Comparison of ENCODE assay signal across 21 cellular contexts in the genomic region with DNA sequence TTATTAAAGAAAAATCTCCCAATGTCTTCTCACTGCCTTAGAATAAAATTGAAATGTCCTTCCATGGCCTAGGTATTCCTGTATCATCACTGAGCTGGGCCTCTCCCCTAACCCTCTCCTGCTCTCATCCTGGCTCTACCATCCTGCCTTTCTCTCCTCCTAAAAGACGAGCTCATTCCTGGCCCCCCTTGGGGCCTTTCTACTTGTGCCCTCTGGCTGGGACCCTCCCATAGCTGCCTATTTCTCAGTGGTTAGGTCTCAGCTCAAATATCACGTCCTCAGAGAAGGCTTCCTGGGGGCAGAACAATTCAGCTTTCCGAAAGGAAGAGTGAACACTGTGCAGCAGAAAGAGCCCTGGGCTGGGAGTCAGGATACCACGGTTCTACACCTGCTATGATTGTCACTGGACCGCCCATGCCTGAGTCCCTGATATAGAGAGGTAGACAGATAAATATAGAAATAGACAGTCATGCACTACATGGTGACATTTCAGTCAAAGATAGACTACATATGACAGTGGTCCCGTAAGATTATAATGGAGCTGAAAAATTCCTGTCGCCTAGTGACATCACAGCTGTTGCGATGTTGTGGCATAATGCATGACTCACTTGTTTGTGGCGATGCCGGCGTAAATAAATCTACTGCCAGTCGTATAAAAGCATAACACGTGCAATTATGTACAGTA. TPM values are rescaled to one million over a fixed set of nuclear protein-coding genes. Genes with fewer than 3 reads are reported as not detected.
DNase-seq lines count a peak whose midpoint lies in the region; ATAC-seq, FAIRE-seq and TF ChIP-seq lines count a peak whose summit lies in the region.
"Had no signal": no experiment of that assay in that cellular context is flagged by ENCODE, and none has a peak within 500 bp of the region (broad histone marks: within the 10 kb centered on the region; RNA-seq: fewer than 3 reads in every experiment).

No MANE protein-coding gene starts in this region.

- H3K4me1 Mint-ChIP-seq in central memory CD8-positive, alpha-beta T cell: peaks cover 14% of the 10 kb centered on the region
- H3K4me1 Mint-ChIP-seq in neural progenitor cell: peaks cover 8% of the 10 kb centered on the region
- no peaks in the 10 kb centered on the region for H3K4me1 Mint-ChIP-seq in activated CD4-positive, alpha-beta T cell treated with anti-CD3 and anti-CD28 coated beads, Interleukin-2, amount 10 ng/mL, durations not matched to agents 24 days and 14 days

- POLR2A ChIA-PET in HepG2 (lab: Yijun Ruan, JAX): interaction anchor here (2.4 kb wide), 1 partner anchor 10 kb away, joined by 27 read pairs; a partner anchor contains a TSS

- no peak for DNase-seq in HepG2 (ENCODE audit: low spot score)
- no peak for DNase-seq in right lobe of liver
- DNase-seq in central memory CD8-positive, alpha-beta T cell (ENCODE audit: low spot score in 2 of 2): no peak
- peak; percentile 76 for DNase-seq in neural progenitor cell (ENCODE audit: low spot score)
- DNase-seq in stomach: no peak
- no peak for DNase-seq in activated CD4-positive, alpha-beta T cell treated with anti-CD3 and anti-CD28 coated beads, Interleukin-2, amount 10 ng/mL, durations not matched to agents 24 days and 14 days
- DNase-seq in GM19239 (ENCODE audit: insufficient read length, low spot score): no peak
- DNase-seq: HFFc6, KG1, MV-4-11, NCI-H1417, NCI-H187, NCI-H345, Peyer's patch, Right ventricle myocardium superior had no signal

- H3K27me3 Mint-ChIP-seq in central memory CD8-positive, alpha-beta T cell: no peaks in the 10 kb centered on the region
- no peaks in the 10 kb centered on the region for H3K27me3 Mint-ChIP-seq in neural progenitor cell (ENCODE audit: insufficient read depth, low read depth)
- no peaks in the 10 kb centered on the region for H3K27me3 Mint-ChIP-seq in activated CD4-positive, alpha-beta T cell treated with anti-CD3 and anti-CD28 coated beads, Interleukin-2, amount 10 ng/mL, durations not matched to agents 24 days and 14 days

- no peaks in the 10 kb centered on the region for H3K9me3 ChIP-seq in HepG2 (ENCODE audit: low read length)
- no peaks in the 10 kb centered on the region for H3K9me3 ChIP-seq in right lobe of liver
- no peaks in the 10 kb centered on the region for H3K9me3 ChIP-seq in neural progenitor cell (ENCODE audit: low read depth)
- H3K9me3 ChIP-seq in stomach: no peaks in the 10 kb centered on the region
- H3K9me3 ChIP-seq: BLaER1 treated with 17β-estradiol and CSF1 and Interleukin-3, amounts not matched to agents 10 nM and 100 nM; Peyer's patch had no signal

- CTCF ChIA-PET in HepG2 (lab: Yijun Ruan, JAX; ENCODE audit: low intra/inter-chr PET ratio, low total read pairs): no interaction called here

- H3K27ac Mint-ChIP-seq in central memory CD8-positive, alpha-beta T cell (ENCODE audit: low read depth): peak overlapping the region; percentile 14
- H3K27ac Mint-ChIP-seq in neural progenitor cell: peak overlapping the region; percentile 70
- no peak overlapping the region for H3K27ac Mint-ChIP-seq in activated CD4-positive, alpha-beta T cell treated with anti-CD3 and anti-CD28 coated beads, Interleukin-2, amount 10 ng/mL, durations not matched to agents 24 days and 14 days
- H3K27ac Mint-ChIP-seq: HFFc6 had no signal

- H3K9me3 Mint-ChIP-seq in central memory CD8-positive, alpha-beta T cell: no peaks in the 10 kb centered on the region
- no peaks in the 10 kb centered on the region for H3K9me3 Mint-ChIP-seq in neural progenitor cell
- no peaks in the 10 kb centered on the region for H3K9me3 Mint-ChIP-seq in activated CD4-positive, alpha-beta T cell treated with anti-CD3 and anti-CD28 coated beads, Interleukin-2, amount 10 ng/mL, durations not matched to agents 24 days and 14 days
- H3K9me3 Mint-ChIP-seq: HFFc6 had no signal

- H2AFZ ChIP-seq in HepG2 (ENCODE audit: low read length) (no peak overlapping the region), neural progenitor cell (replicated peaks) (no peak overlapping the region)

- H4K20me1 ChIP-seq in HepG2 (ENCODE audit: insufficient read depth, low read length) (0 out of 2 replicates have a peak, but pooled peaks cover 3% of the 10 kb centered on the region), neural progenitor cell (ENCODE audit: low read depth) (peaks cover 3% of the 10 kb centered on the region)

- H3K27me3 ChIP-seq in HepG2 (ENCODE audit: control insufficient read depth in 1 of 2, insufficient read depth in 2 of 2, low read length in 2 of 2) (no peaks in the 10 kb centered on the region), right lobe of liver (no peaks in the 10 kb centered on the region), neural progenitor cell (no peaks in the 10 kb centered on the region), stomach (no peaks in the 10 kb centered on the region)
- H3K27me3 ChIP-seq: BLaER1 treated with 17β-estradiol and CSF1 and Interleukin-3, amounts not matched to agents 10 nM and 100 nM; Peyer's patch had no signal

- TF ChIP-seq CTCF in HepG2 (CRISPR knock-in tag; IDR thresholded peaks at IDR 0.05) (no peak), right lobe of liver (IDR thresholded peaks at IDR 0.05) (no peak), neural progenitor cell (IDR thresholded peaks at IDR 0.05) (no peak), stomach (IDR thresholded peaks at IDR 0.05) (no peak)

- H3K9ac ChIP-seq in HepG2 (ENCODE audit: insufficient read depth, low read depth, low read length) (no peak overlapping the region), neural progenitor cell (no peak overlapping the region)
- H3K9ac ChIP-seq: BLaER1 treated with 17β-estradiol and CSF1 and Interleukin-3, amounts not matched to agents 10 nM and 100 nM had no signal

- TF ChIP-seq RAD21 in HepG2 (CRISPR knock-in tag; IDR thresholded peaks at IDR 0.05): no peak

- TF ChIP-seq EP300 in HepG2 (IDR thresholded peaks at IDR 0.05; ENCODE audit: low read depth in 2 of 2, low read length in 2 of 2): no peak
- no peak for TF ChIP-seq EP300 in HepG2 (CRISPR knock-in tag; IDR thresholded peaks at IDR 0.05; ENCODE audit: borderline replicate concordance)
- no peak for TF ChIP-seq EP300 in stomach (IDR thresholded peaks at IDR 0.05)

- in situ Hi-C loops in HepG2 (cut with HindIII; ENCODE audit: extremely low pct_ligation_motif_present, low pct_unique_long_range_greater_than_20kb): no loop called here

- FAIRE-seq in HepG2 (lab: Jason Lieb, UNC) (no peak), GM19239 (lab: Jason Lieb, UNC) (no peak)
- FAIRE-seq: D721Med, GM12892, GM18507, H54 had no signal

- TF ChIP-seq POLR2A in HepG2 (IDR thresholded peaks at IDR 0.05; ENCODE audit: insufficient read depth in 1 of 2, low read depth in 2 of 2, low read length in 2 of 2) (no peak), right lobe of liver (IDR thresholded peaks at IDR 0.05) (no peak), stomach (IDR thresholded peaks at IDR 0.05) (no peak)

- H3K4me1 ChIP-seq in HepG2 (ENCODE audit: insufficient read depth, low read length): no peaks in the 10 kb centered on the region
- H3K4me1 ChIP-seq in right lobe of liver: no peaks in the 10 kb centered on the region
- peaks cover 14% of the 10 kb centered on the region for H3K4me1 ChIP-seq in neural progenitor cell
- H3K4me1 ChIP-seq in stomach: no peaks in the 10 kb centered on the region
- H3K4me1 ChIP-seq: BLaER1 treated with 17β-estradiol and CSF1 and Interleukin-3, amounts not matched to agents 10 nM and 100 nM; Peyer's patch had no signal

- 97% methylated on average over 13 of the region's 13 CpGs for WGBS in HepG2 (ENCODE audit: low lambda C conversion rate)
- 94% methylated on average over 13 of the region's 13 CpGs for WGBS in right lobe of liver (ENCODE audit: insufficient coverage, low coverage, low lambda C conversion rate, missing lambda C conversion rate)
- WGBS in stomach, 5 donors: 91 to 96% (median 94%) methylated on average over 13 of the region's 13 CpGs

- H3K27ac ChIP-seq in HepG2 (ENCODE audit: extremely low read length, insufficient read depth, low read length) (no peak overlapping the region), right lobe of liver (no peak overlapping the region), neural progenitor cell (peak overlapping the region; percentile 73), stomach (no peak overlapping the region)
- H3K27ac ChIP-seq: BLaER1 treated with 17β-estradiol and CSF1 and Interleukin-3, amounts not matched to agents 10 nM and 100 nM; Peyer's patch had no signal

- H3K79me2 ChIP-seq in HepG2 (ENCODE audit: insufficient read depth, low read length) (no peaks in the 10 kb centered on the region), neural progenitor cell (ENCODE audit: low read depth) (no peaks in the 10 kb centered on the region)

- no TSS peak for BruUV-seq in HepG2 (replicated peaks; lab: Mats Ljungman, UMichigan)

- peaks cover 25 to 55% of the 10 kb centered on the region in 2 experiments for H3K36me3 ChIP-seq in HepG2 (replicated peaks in 1 of 2; ENCODE audit: control insufficient read depth in 1 of 2, insufficient read depth in 2 of 2, low read length in 2 of 2)
- H3K36me3 ChIP-seq in right lobe of liver: peaks cover 0 to 44% (median 17%) of the 10 kb centered on the region in 4 donors
- no peaks in the 10 kb centered on the region for H3K36me3 ChIP-seq in neural progenitor cell
- peaks cover 40 to 96% (median 91%) of the 10 kb centered on the region in 4 donors for H3K36me3 ChIP-seq in stomach

- peaks cover 42% of the 10 kb centered on the region for H3K36me3 Mint-ChIP-seq in central memory CD8-positive, alpha-beta T cell (ENCODE audit: insufficient read depth)
- peaks cover 31% of the 10 kb centered on the region for H3K36me3 Mint-ChIP-seq in neural progenitor cell
- peaks cover 57% of the 10 kb centered on the region for H3K36me3 Mint-ChIP-seq in activated CD4-positive, alpha-beta T cell treated with anti-CD3 and anti-CD28 coated beads, Interleukin-2, amount 10 ng/mL, durations not matched to agents 24 days and 14 days (ENCODE audit: low read depth)

- H3K4me3 ChIP-seq in HepG2 (replicated peaks in 1 of 3; ENCODE audit: insufficient read depth in 1 of 3, low read depth in 2 of 3, low read length in 3 of 3): no peak overlapping the region
- H3K4me3 ChIP-seq in right lobe of liver: no peak overlapping the region
- H3K4me3 ChIP-seq in neural progenitor cell: peak overlapping the region; percentile 16
- H3K4me3 ChIP-seq in stomach: no peak overlapping the region
- H3K4me3 ChIP-seq: BLaER1 treated with 17β-estradiol and CSF1 and Interleukin-3, amounts not matched to agents 10 nM and 100 nM; Peyer's patch had no signal

- no peak overlapping the region for H3K4me2 ChIP-seq in HepG2 (ENCODE audit: low read depth, low read length)
- peak overlapping the region; percentile 72 for H3K4me2 ChIP-seq in neural progenitor cell
- H3K4me2 ChIP-seq: BLaER1 treated with 17β-estradiol and CSF1 and Interleukin-3, amounts not matched to agents 10 nM and 100 nM had no signal

- ATAC-seq in HepG2: no peak
- ATAC-seq in right lobe of liver: no peak
- ATAC-seq in central memory CD8-positive, alpha-beta T cell (replicated peaks; ENCODE audit: extremely low read depth, poor library complexity, severe bottlenecking): no peak

- H3F3A ChIP-seq in neural progenitor cell (ENCODE audit: low read depth): peaks cover 17% of the 10 kb centered on the region

- H3K4me3 Mint-ChIP-seq in central memory CD8-positive, alpha-beta T cell: no peak overlapping the region
- no peak overlapping the region for H3K4me3 Mint-ChIP-seq in neural progenitor cell
- no peak overlapping the region for H3K4me3 Mint-ChIP-seq in activated CD4-positive, alpha-beta T cell treated with anti-CD3 and anti-CD28 coated beads, Interleukin-2, amount 10 ng/mL, durations not matched to agents 24 days and 14 days
- H3K4me3 Mint-ChIP-seq: HFFc6 had no signal

- intact Hi-C loops in HepG2 (cut with micrococcal nuclease; ENCODE audit: unreplicated experiment): no loop called here
- intact Hi-C loops in right lobe of liver (cut with DNase I): no loop called here
- intact Hi-C loops in stomach (cut with DNase I; ENCODE audit: low total_unique reads): no loop called here
- intact Hi-C loops in activated CD4-positive, alpha-beta T cell treated with anti-CD3 and anti-CD28 coated beads, Interleukin-2, amount 10 ng/mL, durations not matched to agents 24 days and 14 days (cut with micrococcal nuclease): no loop called here

RNA-seq across cellular contexts. Expression of a gene that starts 9.4 kb away (rescaled TPM):
- 103 and 104 TPM in 2 replicates for total RNA-seq in HepG2 (2016; rRNA removed; fragmentation: Illumina TruSeq; extraction: Trizol)
- 50.2 and 51.7 TPM in 2 replicates for total RNA-seq in HepG2 (2016; cell fraction: cytosol; rRNA removed; fragmentation: Illumina TruSeq; extraction: Trizol; ENCODE audit: low read depth)
- total RNA-seq in HepG2 (2016; cell fraction: insoluble cytoplasmic fraction; rRNA removed; fragmentation: Illumina TruSeq; extraction: Trizol): 93.4 and 106 TPM in 2 replicates
- 77.6 and 92.7 TPM in 2 replicates for total RNA-seq in HepG2 (2016; cell fraction: membrane; rRNA removed; fragmentation: Illumina TruSeq; extraction: Trizol)
- total RNA-seq in HepG2 (2016; cell fraction: nucleus; rRNA removed; fragmentation: Illumina TruSeq; extraction: Trizol): 62.5 and 67.1 TPM in 2 replicates
- 109 and 130 TPM in 2 replicates for polyA plus RNA-seq in HepG2 (2011; rRNA removed)
- polyA plus RNA-seq in HepG2 (2011; cell fraction: cytosol; rRNA removed): 66.5 and 97.7 TPM in 2 replicates
- polyA plus RNA-seq in HepG2 (2011; cell fraction: nucleus; rRNA removed): 277 and 306 TPM in 2 replicates
- 76.3 and 101 TPM in 2 replicates for polyA plus RNA-seq in HepG2 (2012)
- 62.5 and 80.3 TPM in 2 replicates for polyA plus RNA-seq in HepG2 (2016; cell fraction: cytosol; fragmentation: Illumina TruSeq; extraction: Trizol; ENCODE audit: low read depth)
- polyA plus RNA-seq in HepG2 (2016; cell fraction: insoluble cytoplasmic fraction; fragmentation: Illumina TruSeq; extraction: Trizol; ENCODE audit: low read depth): 93.7 and 94.8 TPM in 2 replicates
- 72.3 and 84.5 TPM in 2 replicates for polyA plus RNA-seq in HepG2 (2016; cell fraction: membrane; fragmentation: Illumina TruSeq; extraction: Trizol; ENCODE audit: low read depth)
- polyA plus RNA-seq in HepG2 (2016; cell fraction: nucleus; fragmentation: Illumina TruSeq; extraction: Trizol; ENCODE audit: insufficient read depth, low read depth): 145 and 149 TPM in 2 replicates
- 78.0 and 193 TPM in 2 replicates for polyA minus RNA-seq in HepG2 (2011; rRNA and poly(A)+ RNA removed; ENCODE audit: low replicate concordance)
- polyA minus RNA-seq in HepG2 (2011; cell fraction: cytosol; rRNA and poly(A)+ RNA removed): 37.2 and 45.9 TPM in 2 replicates
- 77.3 and 82.6 TPM in 2 replicates for polyA minus RNA-seq in HepG2 (2011; cell fraction: nucleus; rRNA and poly(A)+ RNA removed)
- total RNA-seq in right lobe of liver: 10 to 100 TPM; 37.1 to 60.2 (median 47.0) TPM
- total RNA-seq in neural progenitor cell (ENCODE audit: low replicate concordance): 36.6 and 120 TPM in 2 replicates
- total RNA-seq in stomach: 100 to 1,000 TPM in 1 of 5 donors, 10 to 100 TPM in 4; 32.7 to 147 (median 46.4) TPM
- polyA plus RNA-seq in stomach: 100 to 1,000 TPM in 2 of 3 donors, 10 to 100 TPM in 1; 69.2 to 114 (median 105) TPM
- 129 and 148 TPM in 2 replicates for total RNA-seq in activated CD4-positive, alpha-beta T cell treated with anti-CD3 and anti-CD28 coated beads, Interleukin-2, amount 10 ng/mL, durations not matched to agents 24 days and 14 days

RNA-seq across cellular contexts. Expression of a gene that starts 39.9 kb away (rescaled TPM):
- total RNA-seq in HepG2 (2016; rRNA removed; fragmentation: Illumina TruSeq; extraction: Trizol) (not detected in 2 replicates), right lobe of liver (10 to 100 TPM in 1 of 6 experiments, 1 to 10 TPM in 5; 1.2 to 25.6 (median 2.5) TPM), neural progenitor cell (ENCODE audit: low replicate concordance) (0.31 TPM in 1 of 2 replicates, not detected in the other), stomach (1,000 to 10,000 TPM; 1,078 to 5,539 (median 2,913) TPM)
- 0.10 TPM in 1 of 2 replicates, not detected in the other for total RNA-seq in HepG2 (2016; cell fraction: cytosol; rRNA removed; fragmentation: Illumina TruSeq; extraction: Trizol; ENCODE audit: low read depth)
- not detected in 2 replicates for total RNA-seq in HepG2 (2016; cell fraction: insoluble cytoplasmic fraction; rRNA removed; fragmentation: Illumina TruSeq; extraction: Trizol)
- not detected in 2 replicates for total RNA-seq in HepG2 (2016; cell fraction: membrane; rRNA removed; fragmentation: Illumina TruSeq; extraction: Trizol)
- not detected in 2 replicates for total RNA-seq in HepG2 (2016; cell fraction: nucleus; rRNA removed; fragmentation: Illumina TruSeq; extraction: Trizol)
- polyA plus RNA-seq in HepG2 (2011; rRNA removed) (0.21 TPM in 1 of 2 replicates, not detected in the other), stomach (100 to 1,000 TPM; 122 to 803 (median 204) TPM)
- polyA plus RNA-seq in HepG2 (2011; cell fraction: cytosol; rRNA removed): 0.05 and 0.09 TPM in 2 replicates
- polyA plus RNA-seq in HepG2 (2011; cell fraction: nucleus; rRNA removed): 0.51 TPM in 1 of 2 replicates, not detected in the other
- polyA plus RNA-seq in HepG2 (2012): not detected in 2 replicates
- not detected in 2 replicates for polyA plus RNA-seq in HepG2 (2016; cell fraction: cytosol; fragmentation: Illumina TruSeq; extraction: Trizol; ENCODE audit: low read depth)
- not detected in 2 replicates for polyA plus RNA-seq in HepG2 (2016; cell fraction: insoluble cytoplasmic fraction; fragmentation: Illumina TruSeq; extraction: Trizol; ENCODE audit: low read depth)
- not detected in 2 replicates for polyA plus RNA-seq in HepG2 (2016; cell fraction: membrane; fragmentation: Illumina TruSeq; extraction: Trizol; ENCODE audit: low read depth)
- not detected in 2 replicates for polyA plus RNA-seq in HepG2 (2016; cell fraction: nucleus; fragmentation: Illumina TruSeq; extraction: Trizol; ENCODE audit: insufficient read depth, low read depth)
- 0.06 and 8.3 TPM in 2 replicates for polyA minus RNA-seq in HepG2 (2011; rRNA and poly(A)+ RNA removed; ENCODE audit: low replicate concordance)
- not detected in 2 replicates for polyA minus RNA-seq in HepG2 (2011; cell fraction: cytosol; rRNA and poly(A)+ RNA removed)
- not detected in 2 replicates for polyA minus RNA-seq in HepG2 (2011; cell fraction: nucleus; rRNA and poly(A)+ RNA removed)
- total RNA-seq in activated CD4-positive, alpha-beta T cell treated with anti-CD3 and anti-CD28 coated beads, Interleukin-2, amount 10 ng/mL, durations not matched to agents 24 days and 14 days: not detected in 2 replicates
- total RNA-seq: A673 had no signal

RNA-seq across cellular contexts. Expression of a gene that starts 45.8 kb away (rescaled TPM):
- total RNA-seq in HepG2 (2016; rRNA removed; fragmentation: Illumina TruSeq; extraction: Trizol) (not detected in 2 replicates), right lobe of liver (not detected), neural progenitor cell (ENCODE audit: low replicate concordance) (not detected in 2 replicates), stomach (not detected)
- not detected in 2 replicates for total RNA-seq in HepG2 (2016; cell fraction: cytosol; rRNA removed; fragmentation: Illumina TruSeq; extraction: Trizol; ENCODE audit: low read depth)
- total RNA-seq in HepG2 (2016; cell fraction: insoluble cytoplasmic fraction; rRNA removed; fragmentation: Illumina TruSeq; extraction: Trizol): not detected in 2 replicates
- total RNA-seq in HepG2 (2016; cell fraction: membrane; rRNA removed; fragmentation: Illumina TruSeq; extraction: Trizol): not detected in 2 replicates
- total RNA-seq in HepG2 (2016; cell fraction: nucleus; rRNA removed; fragmentation: Illumina TruSeq; extraction: Trizol): not detected in 2 replicates
- polyA plus RNA-seq in HepG2 (2011; rRNA removed) (not detected in 2 replicates), stomach (not detected)
- not detected in 2 replicates for polyA plus RNA-seq in HepG2 (2011; cell fraction: cytosol; rRNA removed)
- not detected in 2 replicates for polyA plus RNA-seq in HepG2 (2011; cell fraction: nucleus; rRNA removed)
- polyA plus RNA-seq in HepG2 (2012): not detected in 2 replicates
- not detected in 2 replicates for polyA plus RNA-seq in HepG2 (2016; cell fraction: cytosol; fragmentation: Illumina TruSeq; extraction: Trizol; ENCODE audit: low read depth)
- not detected in 2 replicates for polyA plus RNA-seq in HepG2 (2016; cell fraction: insoluble cytoplasmic fraction; fragmentation: Illumina TruSeq; extraction: Trizol; ENCODE audit: low read depth)
- not detected in 2 replicates for polyA plus RNA-seq in HepG2 (2016; cell fraction: membrane; fragmentation: Illumina TruSeq; extraction: Trizol; ENCODE audit: low read depth)
- polyA plus RNA-seq in HepG2 (2016; cell fraction: nucleus; fragmentation: Illumina TruSeq; extraction: Trizol; ENCODE audit: insufficient read depth, low read depth): not detected in 2 replicates
- not detected in 2 replicates for polyA minus RNA-seq in HepG2 (2011; rRNA and poly(A)+ RNA removed; ENCODE audit: low replicate concordance)
- polyA minus RNA-seq in HepG2 (2011; cell fraction: cytosol; rRNA and poly(A)+ RNA removed): not detected in 2 replicates
- not detected in 2 replicates for polyA minus RNA-seq in HepG2 (2011; cell fraction: nucleus; rRNA and poly(A)+ RNA removed)
- total RNA-seq in activated CD4-positive, alpha-beta T cell treated with anti-CD3 and anti-CD28 coated beads, Interleukin-2, amount 10 ng/mL, durations not matched to agents 24 days and 14 days: not detected in 2 replicates
- total RNA-seq: A673, HFFc6, Peyer's patch, Right ventricle myocardium superior had no signal

RNA-seq across cellular contexts. Expression of a gene that starts 56.3 kb away (rescaled TPM):
- total RNA-seq in HepG2 (2016; rRNA removed; fragmentation: Illumina TruSeq; extraction: Trizol) (0.18 TPM in 1 of 2 replicates, not detected in the other), right lobe of liver (1 to 10 TPM in 1 of 6 experiments, under 1 TPM in 5; 0.24 to 1.5 (median 0.48) TPM), neural progenitor cell (ENCODE audit: low replicate concordance) (5.6 and 18.4 TPM in 2 replicates), stomach (100 to 1,000 TPM in 1 of 5 donors, 10 to 100 TPM in 3, 1 to 10 TPM in 1; 7.4 to 106 (median 30.4) TPM)
- total RNA-seq in HepG2 (2016; cell fraction: cytosol; rRNA removed; fragmentation: Illumina TruSeq; extraction: Trizol; ENCODE audit: low read depth): 0.51 TPM in 1 of 2 replicates, not detected in the other
- 0.06 TPM in 1 of 2 replicates, not detected in the other for total RNA-seq in HepG2 (2016; cell fraction: insoluble cytoplasmic fraction; rRNA removed; fragmentation: Illumina TruSeq; extraction: Trizol)
- total RNA-seq in HepG2 (2016; cell fraction: membrane; rRNA removed; fragmentation: Illumina TruSeq; extraction: Trizol): 0.12 and 1.1 TPM in 2 replicates
- 0.71 TPM in 1 of 2 replicates, not detected in the other for total RNA-seq in HepG2 (2016; cell fraction: nucleus; rRNA removed; fragmentation: Illumina TruSeq; extraction: Trizol)
- polyA plus RNA-seq in HepG2 (2011; rRNA removed) (0.24 and 0.94 TPM in 2 replicates), stomach (10 to 100 TPM in 1 of 3 donors, 1 to 10 TPM in 2; 9.8 to 65.1 (median 9.9) TPM)
- polyA plus RNA-seq in HepG2 (2011; cell fraction: cytosol; rRNA removed): 0.13 and 0.20 TPM in 2 replicates
- polyA plus RNA-seq in HepG2 (2011; cell fraction: nucleus; rRNA removed): 0.45 and 1.0 TPM in 2 replicates
- 0.93 and 1.4 TPM in 2 replicates for polyA plus RNA-seq in HepG2 (2012)
- 0.38 and 0.63 TPM in 2 replicates for polyA plus RNA-seq in HepG2 (2016; cell fraction: cytosol; fragmentation: Illumina TruSeq; extraction: Trizol; ENCODE audit: low read depth)
- 0.98 TPM in 1 of 2 replicates, not detected in the other for polyA plus RNA-seq in HepG2 (2016; cell fraction: insoluble cytoplasmic fraction; fragmentation: Illumina TruSeq; extraction: Trizol; ENCODE audit: low read depth)
- polyA plus RNA-seq in HepG2 (2016; cell fraction: membrane; fragmentation: Illumina TruSeq; extraction: Trizol; ENCODE audit: low read depth): 0.58 and 1.4 TPM in 2 replicates
- polyA plus RNA-seq in HepG2 (2016; cell fraction: nucleus; fragmentation: Illumina TruSeq; extraction: Trizol; ENCODE audit: insufficient read depth, low read depth): 0.41 TPM in 1 of 2 replicates, not detected in the other
- polyA minus RNA-seq in HepG2 (2011; rRNA and poly(A)+ RNA removed; ENCODE audit: low replicate concordance): 0.44 and 4.0 TPM in 2 replicates
- polyA minus RNA-seq in HepG2 (2011; cell fraction: cytosol; rRNA and poly(A)+ RNA removed): not detected in 2 replicates
- 0.37 and 1.8 TPM in 2 replicates for polyA minus RNA-seq in HepG2 (2011; cell fraction: nucleus; rRNA and poly(A)+ RNA removed)
- 0.07 TPM in 1 of 2 replicates, not detected in the other for total RNA-seq in activated CD4-positive, alpha-beta T cell treated with anti-CD3 and anti-CD28 coated beads, Interleukin-2, amount 10 ng/mL, durations not matched to agents 24 days and 14 days

Comparison
In these comparisons a context has a peak if more than half of its experiments do, and no peak if none do; other contexts are left out.
1. RNA of a gene that starts 39.9 kb away (total RNA-seq): 1,078 to 5,539 TPM in stomach; 1.2 to 25.6 TPM in right lobe of liver, 0.10 TPM in HepG2, 0.31 TPM in neural progenitor cell and not detected in activated CD4-positive, alpha-beta T cell treated with anti-CD3 and anti-CD28 coated beads, Interleukin-2, amount 10 ng/mL, durations not matched to agents 24 days and 14 days; every median in the first group is over 10 times any median in the second.